ENCODE assay signal across 9 cellular contexts in the genomic region with DNA sequence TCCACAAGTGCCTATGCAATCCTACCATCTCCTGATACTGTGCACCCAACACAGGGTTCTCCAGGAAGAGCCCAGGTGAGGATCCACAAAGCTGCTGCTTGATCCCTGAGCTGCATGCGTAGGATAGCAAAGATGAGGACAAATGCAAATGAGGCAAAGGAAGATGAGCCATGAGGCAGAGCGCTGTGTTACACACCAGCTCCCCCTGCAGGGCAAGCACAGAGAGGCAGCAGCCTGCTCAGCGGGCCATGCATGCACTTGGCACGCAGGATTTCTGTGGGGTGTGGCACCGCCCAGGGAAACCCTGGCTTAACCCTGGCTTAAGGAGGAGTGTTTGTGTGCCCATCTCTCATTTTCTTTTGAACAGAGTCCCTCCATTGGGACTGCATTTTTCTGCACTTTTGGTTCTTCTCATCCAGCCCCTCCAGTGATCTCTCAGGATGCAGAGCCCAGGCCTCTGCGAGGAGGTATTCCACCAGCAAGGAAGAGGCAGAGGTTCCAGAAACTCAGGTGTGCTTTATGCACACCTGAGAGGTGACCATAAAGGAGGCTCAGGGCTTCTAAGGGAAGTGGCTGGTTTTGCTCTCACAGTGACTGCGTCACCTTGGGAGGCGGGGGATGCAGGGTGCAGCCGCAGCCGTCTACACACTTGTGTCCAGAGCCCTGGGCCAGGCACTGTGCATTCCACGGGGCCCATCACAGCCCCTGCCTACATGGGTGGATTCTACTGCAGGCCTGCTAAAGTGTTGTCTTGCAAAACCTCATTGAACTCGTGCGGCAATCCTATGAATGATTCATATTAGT.
DNase-seq lines count a peak whose midpoint lies in the region; ATAC-seq and TF ChIP-seq lines count a peak whose summit lies in the region.
"Had no signal": no experiment of that assay in that cellular context is flagged by ENCODE, and none has a peak within 500 bp of the region (broad histone marks: within the 10 kb centered on the region; RNA-seq: fewer than 3 reads in every experiment).

No MANE protein-coding gene starts in this region.

- no peak for TF ChIP-seq POLR2A in right lobe of liver (IDR thresholded peaks at IDR 0.05)

- ATAC-seq in central memory CD8-positive, alpha-beta T cell (replicated peaks; ENCODE audit: extremely low read depth, poor library complexity, severe bottlenecking), result no peak
- ATAC-seq in right lobe of liver, result peak; percentile 96 to 100 (median 98)

- DNase-seq in NCI-H2196 (lab: John Stamatoyannopoulos, UW; ENCODE audit: unreplicated experiment), result peak; percentile 19
- no peak for DNase-seq in NCI-H2196 treated with DMSO at 0.1 percent for 48 hours (lab: John Stamatoyannopoulos, UW; ENCODE audit: unreplicated experiment)
- peak; percentile 62 for DNase-seq in LoVo (ENCODE audit: low spot score)
- DNase-seq in UCSD-AML1 (lab: John Stamatoyannopoulos, UW; ENCODE audit: unreplicated experiment), result peak; percentile 51
- DNase-seq in central memory CD8-positive, alpha-beta T cell (ENCODE audit: low spot score in 2 of 2), result peak; percentile 16 to 19
- DNase-seq in right lobe of liver, result peak; percentile 71 to 76 (median 74)
- DNase-seq in stimulated activated naive CD4-positive, alpha-beta T cell treated with Interleukin-2 at 50 U/mL for 16 hours (lab: John Stamatoyannopoulos, UW), result peak; percentile 5
- no peak for DNase-seq in cerebellar cortex (ENCODE audit: low spot score)

- no peak overlapping the region for H3K27ac Mint-ChIP-seq in central memory CD8-positive, alpha-beta T cell (ENCODE audit: low read depth)
- H3K27ac Mint-ChIP-seq: dendritic cell treated with granulocyte-macrophage colony-stimulating factor and Interleukin-4, amounts not matched to agents 40 ng/mL and 50 ng/mL, for 4 days had no signal

- intact Hi-C loops in right lobe of liver (cut with DNase I), result loop anchor here in 1 of 2 donors (10.0 kb wide), 1 partner anchor 189 kb away; no protein-coding TSS in a partner anchor

- H3K4me1 Mint-ChIP-seq in central memory CD8-positive, alpha-beta T cell, result no peaks in the 10 kb centered on the region

- no peaks in the 10 kb centered on the region for H3K27me3 ChIP-seq in right lobe of liver

- 34% methylated on average over 3 of the region's 13 CpGs for whole genome bisulfite sequencing in right lobe of liver (ENCODE audit: insufficient coverage, low coverage, low lambda C conversion rate, missing lambda C conversion rate)

- no peak overlapping the region for H3K4me3 Mint-ChIP-seq in central memory CD8-positive, alpha-beta T cell
- H3K4me3 Mint-ChIP-seq: dendritic cell treated with granulocyte-macrophage colony-stimulating factor and Interleukin-4, amounts not matched to agents 40 ng/mL and 50 ng/mL, for 4 days had no signal

- TF ChIP-seq CTCF in right lobe of liver (IDR thresholded peaks at IDR 0.05), result peak; percentile 85 to 88 (median 87)

- H3K36me3 Mint-ChIP-seq in central memory CD8-positive, alpha-beta T cell (ENCODE audit: insufficient read depth), result no peaks in the 10 kb centered on the region

- no peaks in the 10 kb centered on the region for H3K4me1 ChIP-seq in right lobe of liver

- H3K27ac ChIP-seq in right lobe of liver, result no peak overlapping the region

- H3K4me3 ChIP-seq in right lobe of liver, result no peak overlapping the region

- H3K36me3 ChIP-seq in right lobe of liver, result no peaks in the 10 kb centered on the region

- H3K9me3 Mint-ChIP-seq in central memory CD8-positive, alpha-beta T cell, result no peaks in the 10 kb centered on the region
- H3K9me3 Mint-ChIP-seq: dendritic cell treated with granulocyte-macrophage colony-stimulating factor and Interleukin-4, amounts not matched to agents 40 ng/mL and 50 ng/mL, for 4 days had no signal

- no peaks in the 10 kb centered on the region for H3K9me3 ChIP-seq in right lobe of liver

- H3K27me3 Mint-ChIP-seq in central memory CD8-positive, alpha-beta T cell, result peaks cover 15% of the 10 kb centered on the region
- H3K27me3 Mint-ChIP-seq: dendritic cell treated with granulocyte-macrophage colony-stimulating factor and Interleukin-4, amounts not matched to agents 40 ng/mL and 50 ng/mL, for 4 days had no signal

Comparison
In these comparisons a context has a peak if more than half of its experiments do, and no peak if none do; other contexts are left out.
1. DNase-seq: peak in NCI-H2196 (single experiment), LoVo (single experiment), UCSD-AML1 (single experiment), central memory CD8-positive, alpha-beta T cell (2 of 2), right lobe of liver (3 of 3) and stimulated activated naive CD4-positive, alpha-beta T cell treated with Interleukin-2 at 50 U/mL for 16 hours (single experiment); none in NCI-H2196 treated with DMSO at 0.1 percent for 48 hours (single experiment) and cerebellar cortex (single experiment).